Comparison of ENCODE assay signal across 2 cellular contexts in genomic region chr16:23642246-23642774, GRCh38.
TF ChIP-seq lines count a peak whose summit lies in the region.

No MANE protein-coding gene starts in this region.

TF ChIP-seq in SK-N-SH, 30 proteins besides CTCF, POLR2A, EP300 and RAD21 (continued from another document):
- TF ChIP-seq ZBTB33 (IDR thresholded peaks at IDR 0.05; ENCODE audit: borderline replicate concordance, low read depth) (no peak), NRF1 (IDR thresholded peaks at IDR 0.05; ENCODE audit: low read depth, low read length) (no peak)
TF ChIP-seq in SK-N-SH: peak in this region for 0.

TF ChIP-seq in SK-N-SH treated with all-trans-retinoic acid at 6 μM for 48 hours, 23 proteins besides CTCF, POLR2A, EP300 and RAD21 (continued from another document):
- TF ChIP-seq ZFP3 (CRISPR knock-in tag; IDR thresholded peaks at IDR 0.05) (no peak), PATZ1 (CRISPR knock-in tag; IDR thresholded peaks at IDR 0.05; ENCODE audit: borderline replicate concordance) (no peak), ARNTL (CRISPR knock-in tag; IDR thresholded peaks at IDR 0.05; ENCODE audit: borderline replicate concordance, low read depth) (no peak), RARB (CRISPR knock-in tag; IDR thresholded peaks at IDR 0.05) (no peak), ISL1 (CRISPR knock-in tag; IDR thresholded peaks at IDR 0.05) (no peak), ZNF565 (CRISPR knock-in tag; conservative IDR thresholded peaks at IDR 0.05; ENCODE audit: low read depth) (no peak), ZNF8 (CRISPR knock-in tag; IDR thresholded peaks at IDR 0.05) (no peak), CSRNP3 (CRISPR knock-in tag; IDR thresholded peaks at IDR 0.05) (no peak), ZFP30 (CRISPR knock-in tag; IDR thresholded peaks at IDR 0.05) (no peak)
